8 cellular contexts compared by ENCODE assay signal in the genomic region with DNA sequence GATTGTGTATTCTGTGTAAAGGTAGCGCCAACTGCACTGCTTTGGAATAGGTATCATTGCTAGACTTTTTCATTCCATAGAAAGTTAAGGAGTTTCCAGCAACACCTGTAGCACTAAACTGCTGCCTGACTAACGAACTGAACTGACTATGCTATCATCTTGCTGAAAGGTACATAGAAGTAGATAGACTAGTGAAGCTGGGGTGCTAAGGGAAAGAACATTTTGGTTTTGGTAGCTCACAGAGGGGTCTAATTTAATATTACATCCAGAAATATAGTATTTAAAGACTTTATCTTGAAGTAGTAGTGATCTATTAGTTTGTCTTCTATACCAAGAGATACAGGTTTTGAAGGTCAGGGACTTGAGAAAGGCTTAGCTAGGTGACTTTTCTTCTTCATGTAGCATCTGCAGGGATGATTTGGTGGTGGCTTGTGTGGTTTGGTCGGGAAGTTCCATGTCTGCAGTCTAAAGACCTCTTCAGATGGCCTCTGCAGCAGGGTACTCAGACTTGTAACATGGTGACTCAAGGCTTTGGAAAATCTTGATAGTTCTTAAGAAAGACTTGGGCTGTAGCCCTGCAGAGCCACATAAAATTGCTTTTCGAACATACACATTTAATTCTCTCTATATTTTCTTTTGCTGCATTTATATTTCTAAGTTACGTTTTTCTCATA. TPM values are rescaled to one million over a fixed set of nuclear protein-coding genes. Genes with fewer than 3 reads are reported as not detected.
A peak's percentile ranks its signal among the peaks of the same experiment; 100 is the strongest.
DNase-seq lines count a peak whose midpoint lies in the region; ATAC-seq and TF ChIP-seq lines count a peak whose summit lies in the region.

No MANE protein-coding gene starts in this region.

- no peaks in the 10 kb centered on the region for H3K27me3 ChIP-seq in CD4-positive, alpha-beta T cell (ENCODE audit: control insufficient read depth, insufficient read depth, low read length)
- no peaks in the 10 kb centered on the region for H3K27me3 ChIP-seq in neutrophil

- CTCF ChIA-PET in CD4-positive, alpha-beta T cell (lab: Charles Lee): interaction anchor here (0.8 kb wide), 1 partner anchor 35 kb away, joined by 3 read pairs; no protein-coding TSS in a partner anchor

- H3K4me3 Mint-ChIP-seq in CD4-positive, alpha-beta T cell: peak overlapping the region; percentile 80
- H3K4me3 Mint-ChIP-seq in HFFc6: peak overlapping the region; percentile 19; the same call in 1 of the 2 replicates

- H3K36me3 ChIP-seq in neutrophil: no peaks in the 10 kb centered on the region

- no peak for TF ChIP-seq CTCF in CD4-positive, alpha-beta T cell (IDR thresholded peaks at IDR 0.05)
- TF ChIP-seq CTCF in HFFc6 (IDR thresholded peaks at IDR 0.05) (no peak), neutrophil (IDR thresholded peaks at IDR 0.05) (no peak)

- ATAC-seq in CD4-positive, alpha-beta T cell (ENCODE audit: poor library complexity): no peak

- POLR2A ChIA-PET in CD4-positive, alpha-beta T cell (lab: Charles Lee): interaction anchor here (4.3 kb wide), 1 partner anchor 9 kb away, joined by 32 read pairs; a partner anchor contains a TSS

- peaks cover 13% of the 10 kb centered on the region for H3K36me3 Mint-ChIP-seq in CD4-positive, alpha-beta T cell (ENCODE audit: low read depth)
- H3K36me3 Mint-ChIP-seq in HFFc6 (ENCODE audit: low read depth): no peaks in the 10 kb centered on the region; the same call in 1 of the 2 replicates

- H3K4me3 ChIP-seq in neutrophil (ENCODE audit: low read depth in 1 of 2, low read length in 1 of 2): peak overlapping the region in 1 of 2 experiments; percentile 11

- H3K27ac Mint-ChIP-seq in CD4-positive, alpha-beta T cell: peak overlapping the region; percentile 81
- H3K27ac Mint-ChIP-seq in HFFc6: peak overlapping the region; percentile 58

- H3K9me3 ChIP-seq in CD4-positive, alpha-beta T cell (ENCODE audit: control insufficient read depth, low read length): no peaks in the 10 kb centered on the region
- H3K9me3 ChIP-seq in neutrophil: no peaks in the 10 kb centered on the region

- H3K4me1 Mint-ChIP-seq in CD4-positive, alpha-beta T cell (ENCODE audit: low read depth): peaks cover 91% of the 10 kb centered on the region
- peaks cover 83% of the 10 kb centered on the region for H3K4me1 Mint-ChIP-seq in HFFc6 (ENCODE audit: low read depth)

- no peaks in the 10 kb centered on the region for H3K27me3 Mint-ChIP-seq in CD4-positive, alpha-beta T cell
- H3K27me3 Mint-ChIP-seq in HFFc6 (ENCODE audit: insufficient read depth): no peaks in the 10 kb centered on the region; the same call in 1 of the 2 replicates

- no peaks in the 10 kb centered on the region for H3K9me3 Mint-ChIP-seq in CD4-positive, alpha-beta T cell
- H3K9me3 Mint-ChIP-seq in HFFc6: no peaks in the 10 kb centered on the region

- intact Hi-C loops in CD4-positive, alpha-beta T cell (cut with DNase I, micrococcal nuclease): no loop called here

- no peak overlapping the region for H3K27ac ChIP-seq in CD4-positive, alpha-beta T cell (ENCODE audit: low read depth, low read length)
- H3K27ac ChIP-seq in neutrophil: peak overlapping the region; percentile 85

- peaks cover 84 to 90% of the 10 kb centered on the region in 2 experiments for H3K4me1 ChIP-seq in neutrophil (ENCODE audit: control insufficient read depth in 1 of 2, insufficient read depth in 1 of 2, low read depth in 1 of 2, low read length in 1 of 2)

- peak in 1 of 10 experiments; percentile 6 for DNase-seq in CD4-positive, alpha-beta T cell
- DNase-seq in HFFc6: no peak
- peak; percentile 57 to 67 for DNase-seq in activated CD4-positive, alpha-beta T cell treated with anti-CD3 and anti-CD28 coated beads, Interleukin-2, amount 50 U/mL, for 48 hours
- no peak for DNase-seq in NCI-H2107 treated with DMSO at 0.1 percent for 48 hours (lab: John Stamatoyannopoulos, UW; ENCODE audit: unreplicated experiment)
- DNase-seq in COLO829 (ENCODE audit: low spot score): no peak
- no peak for DNase-seq in HuH-7.5 (ENCODE audit: low spot score)
- no peak for DNase-seq in effector CD4-positive, alpha-beta T cell

RNA-seq across cellular contexts. Expression of a gene that starts 10.2 kb away (rescaled TPM):
- total RNA-seq in CD4-positive, alpha-beta T cell: 10 to 100 TPM; 82.0 to 94.8 TPM
- total RNA-seq in HFFc6 (2021; fragmentation: NEBNext Ultra II Directional; extraction: Animal tissue kit (Norgen Biotek cat#: 25700)): 10 to 100 TPM; 52.0 to 63.1 (median 57.4) TPM

Comparison
In these comparisons a context has a peak if more than half of its experiments do, and no peak if none do; other contexts are left out.
1. DNase-seq: peak in activated CD4-positive, alpha-beta T cell treated with anti-CD3 and anti-CD28 coated beads, Interleukin-2, amount 50 U/mL, for 48 hours (2 of 2); none in HFFc6 (single experiment), NCI-H2107 treated with DMSO at 0.1 percent for 48 hours (single experiment), COLO829 (single experiment), HuH-7.5 (single experiment) and effector CD4-positive, alpha-beta T cell (single experiment).